ENCODE assay signal across 8 cellular contexts in genomic region chr14:77151918-77152588, GRCh38. TPM values are rescaled to one million over a fixed set of nuclear protein-coding genes. Genes with fewer than 3 reads are reported as not detected.
DNase-seq lines count a peak whose midpoint lies in the region; ATAC-seq, FAIRE-seq and TF ChIP-seq lines count a peak whose summit lies in the region.

No MANE protein-coding gene starts in this region.

- H3K9ac ChIP-seq in parathyroid adenoma: no peak overlapping the region

- H2AFZ ChIP-seq in parathyroid adenoma: no peak overlapping the region

- DNase-seq in GM13976 (ENCODE audit: low spot score): peak; percentile 72
- DNase-seq in NCI-H526 treated with DMSO at 0.1 percent for 48 hours (lab: John Stamatoyannopoulos, UW): peak; percentile 11
- DNase-seq in cerebellar cortex (ENCODE audit: low spot score): peak; percentile 79
- no peak for DNase-seq in SK-N-DZ (ENCODE audit: low spot score)
- no peak for DNase-seq in stimulated activated CD4-positive, alpha-beta T cell treated with anti-CD3 and anti-CD28 coated beads, Interleukin-1b, Interleukin-23, amount 100 ng/mL, for 48 hours

- no peaks in the 10 kb centered on the region for H3K27me3 ChIP-seq in parathyroid adenoma (ENCODE audit: control insufficient read depth, insufficient read depth, low read length)

- H3K27ac ChIP-seq in parathyroid adenoma: no peak overlapping the region

- H3K79me2 ChIP-seq in parathyroid adenoma: no peaks in the 10 kb centered on the region

- no peaks in the 10 kb centered on the region for H3K9me3 ChIP-seq in parathyroid adenoma (ENCODE audit: control insufficient read depth, low read length)

- H3K36me3 ChIP-seq in parathyroid adenoma (ENCODE audit: control insufficient read depth, insufficient read depth, low read length): no peaks in the 10 kb centered on the region

- no peak for ATAC-seq in HG03469 (IDR thresholded peaks at IDR 0.05; ENCODE audit: unreplicated experiment)

- TF ChIP-seq CTCF in GM13976 (IDR thresholded peaks at IDR 0.05; ENCODE audit: borderline replicate concordance, control extremely low read depth, extremely low read depth, insufficient read depth, missing control alignments): no peak
- peak; percentile 21 for TF ChIP-seq CTCF in parathyroid adenoma (IDR thresholded peaks at IDR 0.05)

- H3K4me3 ChIP-seq in parathyroid adenoma (ENCODE audit: low read depth, low read length): no peak overlapping the region

- in situ Hi-C loops in GM13976 (cut with MboI; ENCODE audit: low sequenced_read_pairs, unreplicated experiment): no loop called here

- H3K4me1 ChIP-seq in parathyroid adenoma: peaks cover 3% of the 10 kb centered on the region

- FAIRE-seq in A204.1 (lab: Jason Lieb, UNC): peak; percentile 68

- no peak overlapping the region for H3K4me2 ChIP-seq in parathyroid adenoma (ENCODE audit: low read length)

RNA-seq across cellular contexts. Expression of gene ZDHHC22, which starts 10.5 kb away (rescaled TPM):
- 1.6 and 3.5 TPM in 2 replicates for polyA plus RNA-seq in SK-N-DZ (2014; cell fraction: cytosol; rRNA removed)
- 0.30 and 0.69 TPM in 2 replicates for polyA plus RNA-seq in SK-N-DZ (2014; cell fraction: nucleus; rRNA removed)

RNA-seq across cellular contexts. Expression of gene TMEM63C, which starts 29.5 kb away (rescaled TPM):
- 2.4 and 4.0 TPM in 2 replicates for polyA plus RNA-seq in SK-N-DZ (2014; cell fraction: cytosol; rRNA removed)
- polyA plus RNA-seq in SK-N-DZ (2014; cell fraction: nucleus; rRNA removed): 8.3 and 10.0 TPM in 2 replicates

RNA-seq across cellular contexts. Expression of gene CIPC, which starts 54.0 kb away (rescaled TPM):
- 22.1 and 24.0 TPM in 2 replicates for polyA plus RNA-seq in SK-N-DZ (2014; cell fraction: cytosol; rRNA removed)
- polyA plus RNA-seq in SK-N-DZ (2014; cell fraction: nucleus; rRNA removed): 8.5 and 11.2 TPM in 2 replicates

Comparison
In these comparisons a context has a peak if more than half of its experiments do, and no peak if none do; other contexts are left out.
1. DNase-seq: peak in GM13976 (single experiment), NCI-H526 treated with DMSO at 0.1 percent for 48 hours (single experiment) and cerebellar cortex (single experiment); none in SK-N-DZ (single experiment) and stimulated activated CD4-positive, alpha-beta T cell treated with anti-CD3 and anti-CD28 coated beads, Interleukin-1b, Interleukin-23, amount 100 ng/mL, for 48 hours (single experiment).